In the genomic region with DNA sequence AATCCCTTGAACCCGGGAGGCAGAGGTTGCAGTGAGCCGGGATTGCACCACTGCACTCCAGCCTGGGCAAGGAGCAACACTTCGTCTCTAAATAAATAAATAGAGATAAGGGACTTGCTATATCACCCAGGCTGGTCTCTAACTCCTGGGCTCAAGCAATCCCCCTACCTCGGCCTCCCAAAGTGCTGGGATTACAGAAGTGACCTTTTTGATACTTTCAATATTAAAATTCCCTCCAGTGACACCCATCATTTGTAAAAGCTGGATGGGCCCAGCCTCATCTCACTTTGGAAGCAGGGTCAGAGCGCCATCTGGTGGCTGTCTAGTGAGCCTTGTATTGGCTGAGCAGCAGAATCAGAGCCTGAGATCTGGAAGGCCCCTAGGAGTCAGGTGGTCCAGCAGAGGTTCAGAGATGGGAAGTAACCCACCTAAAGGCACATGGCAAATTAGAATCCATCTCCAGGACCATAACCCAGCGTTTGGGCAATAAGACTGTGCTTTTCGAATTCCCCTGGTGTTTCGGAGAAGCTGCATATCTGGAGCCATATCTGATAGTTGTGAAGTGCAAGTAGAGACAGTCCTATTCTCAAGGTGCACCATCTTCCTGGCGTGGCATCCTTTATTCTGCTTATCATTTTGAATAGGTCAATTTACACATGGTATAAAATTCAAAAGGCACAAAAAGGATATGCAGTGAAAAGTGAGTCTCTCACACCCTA, we compare ENCODE assay signal across 8 cellular contexts. TPM values are rescaled to one million over a fixed set of nuclear protein-coding genes. Genes with fewer than 3 reads are reported as not detected.
DNase-seq lines count a peak whose midpoint lies in the region; ATAC-seq and TF ChIP-seq lines count a peak whose summit lies in the region.

No MANE protein-coding gene starts in this region.

- H3K9ac ChIP-seq in Loucy (ENCODE audit: low read depth, low read length, poor library complexity, severe bottlenecking) = no peak overlapping the region

- H3K4me3 ChIP-seq in Loucy (ENCODE audit: low read length, poor library complexity, severe bottlenecking) (no peak overlapping the region), testis (no peak overlapping the region)

- H3K4me3 Mint-ChIP-seq in activated T-helper 2 cell treated with anti-CD3 and anti-CD28 coated beads, Interferon-gamma antibody, Interleukin-2, Interleukin-4, amounts not matched to agents 10 μg/mL and 5 μg/mL and 100 μg/mL, durations not matched to agents 14 hours and 24 hours and 36 hours (ENCODE audit: low read depth) = no peak overlapping the region

- no peak overlapping the region for H3K27ac ChIP-seq in foreskin keratinocyte
- no peak overlapping the region for H3K27ac ChIP-seq in testis

- no peaks in the 10 kb centered on the region for H3K9me3 Mint-ChIP-seq in activated T-helper 2 cell treated with anti-CD3 and anti-CD28 coated beads, Interferon-gamma antibody, Interleukin-2, Interleukin-4, amounts not matched to agents 10 μg/mL and 5 μg/mL and 100 μg/mL, durations not matched to agents 14 hours and 24 hours and 36 hours

- H3F3A ChIP-seq in Loucy (ENCODE audit: low read depth) = no peaks in the 10 kb centered on the region

- H3K4me1 ChIP-seq in Loucy (ENCODE audit: insufficient read depth, low read length, poor library complexity, severe bottlenecking) = peaks cover 10% of the 10 kb centered on the region
- H3K4me1 ChIP-seq in foreskin keratinocyte = peaks cover 10% of the 10 kb centered on the region
- H3K4me1 ChIP-seq in testis = no peaks in the 10 kb centered on the region

- no peaks in the 10 kb centered on the region for H3K9me2 ChIP-seq in Loucy (replicated peaks; ENCODE audit: low read depth, low read length)

- H3K9me3 ChIP-seq in Loucy (ENCODE audit: insufficient read depth, low read depth, low read length) = no peaks in the 10 kb centered on the region
- H3K9me3 ChIP-seq in testis = no peaks in the 10 kb centered on the region

- H3K27me3 ChIP-seq in Loucy (ENCODE audit: insufficient read depth, low read length, poor library complexity, severe bottlenecking) (no peaks in the 10 kb centered on the region), foreskin keratinocyte (peaks cover 5% of the 10 kb centered on the region), testis (no peaks in the 10 kb centered on the region)

- no peak for TF ChIP-seq POLR2A in testis (IDR thresholded peaks at IDR 0.05)

- H3K36me3 Mint-ChIP-seq in activated T-helper 2 cell treated with anti-CD3 and anti-CD28 coated beads, Interferon-gamma antibody, Interleukin-2, Interleukin-4, amounts not matched to agents 10 μg/mL and 5 μg/mL and 100 μg/mL, durations not matched to agents 14 hours and 24 hours and 36 hours (ENCODE audit: low read depth) = no peaks in the 10 kb centered on the region

- no peak overlapping the region for H3K27ac Mint-ChIP-seq in activated T-helper 2 cell treated with anti-CD3 and anti-CD28 coated beads, Interferon-gamma antibody, Interleukin-2, Interleukin-4, amounts not matched to agents 10 μg/mL and 5 μg/mL and 100 μg/mL, durations not matched to agents 14 hours and 24 hours and 36 hours

- peaks cover 6% of the 10 kb centered on the region for H3K27me3 Mint-ChIP-seq in activated T-helper 2 cell treated with anti-CD3 and anti-CD28 coated beads, Interferon-gamma antibody, Interleukin-2, Interleukin-4, amounts not matched to agents 10 μg/mL and 5 μg/mL and 100 μg/mL, durations not matched to agents 14 hours and 24 hours and 36 hours (ENCODE audit: low read depth)

- DNase-seq in RPMI8226 = peak; percentile 79
- peak; percentile 53 for DNase-seq in activated T-helper 2 cell treated with anti-CD3 and anti-CD28 coated beads, Interferon-gamma antibody, Interleukin-2, Interleukin-4, amounts not matched to agents 10 μg/mL and 5 μg/mL and 100 μg/mL, durations not matched to agents 14 hours and 24 hours and 36 hours (ENCODE audit: low spot score)
- peak in 1 of 2 donors; percentile 45 for DNase-seq in foreskin keratinocyte
- DNase-seq in omental fat pad (ENCODE audit: low spot score) = peak; percentile 94
- DNase-seq in testis = peak; percentile 95

- no peak overlapping the region for H3K4me2 ChIP-seq in Loucy (ENCODE audit: low read depth, low read length, poor library complexity, severe bottlenecking)

- 37 to 50% methylated on average over 9 of the region's 9 CpGs for WGBS in testis, 2 donors

- no peaks in the 10 kb centered on the region for H4K20me1 ChIP-seq in Loucy (ENCODE audit: insufficient read depth, low read length, poor library complexity, severe bottlenecking)

- peaks cover 2% of the 10 kb centered on the region for H3K4me1 Mint-ChIP-seq in activated T-helper 2 cell treated with anti-CD3 and anti-CD28 coated beads, Interferon-gamma antibody, Interleukin-2, Interleukin-4, amounts not matched to agents 10 μg/mL and 5 μg/mL and 100 μg/mL, durations not matched to agents 14 hours and 24 hours and 36 hours (ENCODE audit: low read depth)

- TF ChIP-seq CTCF in GM12801 (IDR thresholded peaks at IDR 0.05; ENCODE audit: extremely low read depth, insufficient read length) (peak; percentile 30), Loucy (conservative IDR thresholded peaks at IDR 0.05; ENCODE audit: low read length) (peak; percentile 90), foreskin keratinocyte (conservative IDR thresholded peaks at IDR 0.05) (peak; percentile 94), omental fat pad (IDR thresholded peaks at IDR 0.05) (peak in 1 of 3 donors; percentile 59), testis (IDR thresholded peaks at IDR 0.05) (peak; percentile 93 to 95 (median 94))

- intact Hi-C loops in activated T-helper 2 cell treated with anti-CD3 and anti-CD28 coated beads, Interferon-gamma antibody, Interleukin-2, Interleukin-4, amounts not matched to agents 10 μg/mL and 5 μg/mL and 100 μg/mL, durations not matched to agents 14 hours and 24 hours and 36 hours (cut with micrococcal nuclease) = loop anchor here (1.0 kb wide), 1 partner anchor 140 kb away; no protein-coding TSS in a partner anchor
- intact Hi-C loops in testis (cut with DNase I; ENCODE audit: low total_unique reads) = no loop called here

- H3K79me2 ChIP-seq in Loucy (ENCODE audit: insufficient read depth, low read length) = no peaks in the 10 kb centered on the region

- H3K36me3 ChIP-seq in Loucy (ENCODE audit: insufficient read depth, low read length) (no peaks in the 10 kb centered on the region), testis (ENCODE audit: low read depth, missing control alignments) (no peaks in the 10 kb centered on the region)

- ATAC-seq in foreskin keratinocyte (peak; percentile 66), omental fat pad (ENCODE audit: low FRiP score) (peak; percentile 82), GM21447 (IDR thresholded peaks at IDR 0.05; ENCODE audit: unreplicated experiment) (no peak)

- H2AFZ ChIP-seq in Loucy (ENCODE audit: low read length) = no peak overlapping the region

RNA-seq across cellular contexts. Expression of a gene that starts 18.3 kb away (rescaled TPM):
- total RNA-seq in activated T-helper 2 cell treated with anti-CD3 and anti-CD28 coated beads, Interferon-gamma antibody, Interleukin-2, Interleukin-4, amounts not matched to agents 10 μg/mL and 5 μg/mL and 100 μg/mL, durations not matched to agents 14 hours and 24 hours and 36 hours = 11.1 and 11.8 TPM in 2 replicates
- total RNA-seq in foreskin keratinocyte (47.3 and 53.8 TPM in 2 replicates), omental fat pad (10 to 100 TPM; 43.0 to 84.9 (median 57.7) TPM), testis (10 to 100 TPM; 40.4 to 42.5 TPM)
- polyA plus RNA-seq in foreskin keratinocyte (26.7 and 28.5 TPM in 2 replicates), testis (ENCODE audit: insufficient read depth, low read depth, low replicate concordance) (15.5 TPM)

RNA-seq across cellular contexts. Expression of a gene that starts 40.1 kb away (rescaled TPM):
- 24.3 and 27.3 TPM in 2 replicates for total RNA-seq in activated T-helper 2 cell treated with anti-CD3 and anti-CD28 coated beads, Interferon-gamma antibody, Interleukin-2, Interleukin-4, amounts not matched to agents 10 μg/mL and 5 μg/mL and 100 μg/mL, durations not matched to agents 14 hours and 24 hours and 36 hours
- total RNA-seq in foreskin keratinocyte = 30.8 and 39.0 TPM in 2 replicates
- polyA plus RNA-seq in foreskin keratinocyte = 28.2 and 37.2 TPM in 2 replicates
- total RNA-seq in omental fat pad = 1 to 10 TPM in 1 of 4 donors, under 1 TPM in 1, not detected in 2; 0.46 to 1.1 TPM
- total RNA-seq in testis = 1 to 10 TPM; 2.8 to 5.0 TPM
- 5.8 TPM for polyA plus RNA-seq in testis (ENCODE audit: insufficient read depth, low read depth, low replicate concordance)

RNA-seq across cellular contexts. Expression of a gene that starts 53.2 kb away (rescaled TPM):
- total RNA-seq in activated T-helper 2 cell treated with anti-CD3 and anti-CD28 coated beads, Interferon-gamma antibody, Interleukin-2, Interleukin-4, amounts not matched to agents 10 μg/mL and 5 μg/mL and 100 μg/mL, durations not matched to agents 14 hours and 24 hours and 36 hours = not detected in 2 replicates
- not detected in 2 replicates for total RNA-seq in foreskin keratinocyte
- not detected in 2 replicates for polyA plus RNA-seq in foreskin keratinocyte
- total RNA-seq in omental fat pad = 1 to 10 TPM; 1.6 to 7.7 (median 3.5) TPM
- 1 to 10 TPM; 1.0 to 2.5 TPM for total RNA-seq in testis
- polyA plus RNA-seq in testis (ENCODE audit: insufficient read depth, low read depth, low replicate concordance) = 1.5 TPM
